11 cellular contexts compared by ENCODE assay signal in genomic region chr4:7434766-7435150, GRCh38. TPM values are rescaled to one million over a fixed set of nuclear protein-coding genes. Genes with fewer than 3 reads are reported as not detected.
DNase-seq lines count a peak whose midpoint lies in the region; TF ChIP-seq lines count a peak whose summit lies in the region.
"Had no signal": no experiment of that assay in that cellular context is flagged by ENCODE, and none has a peak within 500 bp of the region (broad histone marks: within the 10 kb centered on the region; RNA-seq: fewer than 3 reads in every experiment).

PSAPL1 (minus strand) TSS chr4:7434930; CDS start chr4:7434879, 51 bp downstream.

- H3K9me3 Mint-ChIP-seq in activated CD4-positive, alpha-beta memory T cell treated with anti-CD3 and anti-CD28 coated beads for 36 hours: no peaks in the 10 kb centered on the region
- H3K9me3 Mint-ChIP-seq in activated CD4-positive, alpha-beta memory T cell treated with anti-CD3 and anti-CD28 coated beads, Interleukin-2, amount 10 ng/mL, durations not matched to agents 7 days and 5 days: no peaks in the 10 kb centered on the region
- H3K9me3 Mint-ChIP-seq: dendritic cell treated with granulocyte-macrophage colony-stimulating factor and Interleukin-4, amounts not matched to agents 40 ng/mL and 50 ng/mL, for 4 days had no signal

- H3K4me3 ChIP-seq in suprapubic skin (no peak within 1 kb of the TSS), esophagus muscularis mucosa (no peak within 1 kb of the TSS)

- intact Hi-C loops in activated CD4-positive, alpha-beta memory T cell treated with anti-CD3 and anti-CD28 coated beads for 36 hours (cut with micrococcal nuclease): no loop called here
- intact Hi-C loops in esophagus muscularis mucosa (cut with DNase I): no loop called here

- TF ChIP-seq CTCF in RWPE1 (conservative IDR thresholded peaks at IDR 0.05; ENCODE audit: low read depth) (no peak), suprapubic skin (IDR thresholded peaks at IDR 0.05) (no peak), esophagus muscularis mucosa (IDR thresholded peaks at IDR 0.05) (no peak)

- CTCF ChIA-PET in activated CD4-positive, alpha-beta memory T cell treated with anti-CD3 and anti-CD28 coated beads for 36 hours (lab: Charles Lee): no interaction called here
- CTCF ChIA-PET in activated CD4-positive, alpha-beta memory T cell treated with anti-CD3 and anti-CD28 coated beads, Interleukin-2, amount 10 ng/mL, durations not matched to agents 7 days and 5 days (lab: Charles Lee): no interaction called here
- CTCF ChIA-PET in RWPE1 (lab: Yijun Ruan, JAX): interaction anchor here (0.5 to 0.6 kb wide), 2 partner anchors 37 to 84 kb away, joined by 3 read pairs; no protein-coding TSS in a partner anchor

- H3K4me1 Mint-ChIP-seq in activated CD4-positive, alpha-beta memory T cell treated with anti-CD3 and anti-CD28 coated beads for 36 hours (ENCODE audit: low read depth): no peaks in the 10 kb centered on the region
- H3K4me1 Mint-ChIP-seq in activated CD4-positive, alpha-beta memory T cell treated with anti-CD3 and anti-CD28 coated beads, Interleukin-2, amount 10 ng/mL, durations not matched to agents 7 days and 5 days: no peaks in the 10 kb centered on the region

- H3K9me3 ChIP-seq in suprapubic skin (no peaks in the 10 kb centered on the region), esophagus muscularis mucosa (no peaks in the 10 kb centered on the region)

- no peaks in the 10 kb centered on the region for H3K36me3 ChIP-seq in suprapubic skin
- H3K36me3 ChIP-seq in esophagus muscularis mucosa: no peaks in the 10 kb centered on the region

- peak within 1 kb of the TSS; percentile 77 for H3K27ac ChIP-seq in RWPE1
- H3K27ac ChIP-seq in suprapubic skin: no peak within 1 kb of the TSS
- H3K27ac ChIP-seq in esophagus muscularis mucosa (replicated peaks in 1 of 4): no peak within 1 kb of the TSS
- H3K27ac ChIP-seq: C4-2B had no signal

- TF ChIP-seq POLR2A in suprapubic skin (IDR thresholded peaks at IDR 0.05) (no peak), esophagus muscularis mucosa (IDR thresholded peaks at IDR 0.05; ENCODE audit: low read depth) (no peak)

- H3K4me1 ChIP-seq in suprapubic skin (peaks cover 4% of the 10 kb centered on the region), esophagus muscularis mucosa (peaks cover 3 to 25% (median 11%) of the 10 kb centered on the region in 4 donors)

- H3K4me3 Mint-ChIP-seq in activated CD4-positive, alpha-beta memory T cell treated with anti-CD3 and anti-CD28 coated beads for 36 hours: no peak within 1 kb of the TSS
- H3K4me3 Mint-ChIP-seq in activated CD4-positive, alpha-beta memory T cell treated with anti-CD3 and anti-CD28 coated beads, Interleukin-2, amount 10 ng/mL, durations not matched to agents 7 days and 5 days: no peak within 1 kb of the TSS
- H3K4me3 Mint-ChIP-seq: dendritic cell treated with granulocyte-macrophage colony-stimulating factor and Interleukin-4, amounts not matched to agents 40 ng/mL and 50 ng/mL, for 4 days had no signal

- 23% methylated on average over 7 of the region's 7 CpGs for WGBS in suprapubic skin
- 25% methylated on average over 6 of the region's 7 CpGs for WGBS in esophagus muscularis mucosa

- no peak within 1 kb of the TSS for H3K27ac Mint-ChIP-seq in activated CD4-positive, alpha-beta memory T cell treated with anti-CD3 and anti-CD28 coated beads for 36 hours
- no peak within 1 kb of the TSS for H3K27ac Mint-ChIP-seq in activated CD4-positive, alpha-beta memory T cell treated with anti-CD3 and anti-CD28 coated beads, Interleukin-2, amount 10 ng/mL, durations not matched to agents 7 days and 5 days
- H3K27ac Mint-ChIP-seq: dendritic cell treated with granulocyte-macrophage colony-stimulating factor and Interleukin-4, amounts not matched to agents 40 ng/mL and 50 ng/mL, for 4 days had no signal

- POLR2A ChIA-PET in activated CD4-positive, alpha-beta memory T cell treated with anti-CD3 and anti-CD28 coated beads for 36 hours (lab: Charles Lee): no interaction called here
- POLR2A ChIA-PET in activated CD4-positive, alpha-beta memory T cell treated with anti-CD3 and anti-CD28 coated beads, Interleukin-2, amount 10 ng/mL, durations not matched to agents 7 days and 5 days (lab: Charles Lee): no interaction called here
- POLR2A ChIA-PET in RWPE1 (lab: Yijun Ruan, JAX; ENCODE audit: low non-redundant PET): no interaction called here

- peak; percentile 23 for DNase-seq in activated CD4-positive, alpha-beta memory T cell treated with anti-CD3 and anti-CD28 coated beads for 36 hours
- no peak for DNase-seq in activated CD4-positive, alpha-beta memory T cell treated with anti-CD3 and anti-CD28 coated beads, Interleukin-2, amount 10 ng/mL, durations not matched to agents 7 days and 5 days
- DNase-seq in RWPE1 (ENCODE audit: low spot score): peak; percentile 81
- peak; percentile 91 for DNase-seq in iPS-NIHi11 (ENCODE audit: low spot score)
- no peak for DNase-seq in suprapubic skin (ENCODE audit: low spot score in 2 of 2)
- no peak for DNase-seq in NCI-H774 (lab: John Stamatoyannopoulos, UW)
- DNase-seq in esophagus muscularis mucosa (ENCODE audit: extremely low spot score): no peak
- no peak for DNase-seq in stimulated activated CD4-positive, alpha-beta T cell treated with anti-CD3 and anti-CD28 coated beads, Interleukin-12 subunit alpha, Interleukin-12 subunit beta, amount 100 ng/mL, for 4 hours
- DNase-seq: Kasumi-1 had no signal

- H3K27me3 Mint-ChIP-seq in activated CD4-positive, alpha-beta memory T cell treated with anti-CD3 and anti-CD28 coated beads for 36 hours: peaks cover 1% of the 10 kb centered on the region
- H3K27me3 Mint-ChIP-seq in activated CD4-positive, alpha-beta memory T cell treated with anti-CD3 and anti-CD28 coated beads, Interleukin-2, amount 10 ng/mL, durations not matched to agents 7 days and 5 days: no peaks in the 10 kb centered on the region

- H3K27me3 ChIP-seq in suprapubic skin: no peaks in the 10 kb centered on the region
- no peaks in the 10 kb centered on the region for H3K27me3 ChIP-seq in esophagus muscularis mucosa

- H3K36me3 Mint-ChIP-seq in activated CD4-positive, alpha-beta memory T cell treated with anti-CD3 and anti-CD28 coated beads for 36 hours: no peaks in the 10 kb centered on the region
- H3K36me3 Mint-ChIP-seq in activated CD4-positive, alpha-beta memory T cell treated with anti-CD3 and anti-CD28 coated beads, Interleukin-2, amount 10 ng/mL, durations not matched to agents 7 days and 5 days (ENCODE audit: low read depth): no peaks in the 10 kb centered on the region

- no peak for TF ChIP-seq EP300 in suprapubic skin (IDR thresholded peaks at IDR 0.05)
- no peak for TF ChIP-seq EP300 in esophagus muscularis mucosa (IDR thresholded peaks at IDR 0.05)

RNA-seq across cellular contexts. Expression of gene PSAPL1, which starts in this region (rescaled TPM):
- total RNA-seq in activated CD4-positive, alpha-beta memory T cell treated with anti-CD3 and anti-CD28 coated beads for 36 hours: not detected
- total RNA-seq in activated CD4-positive, alpha-beta memory T cell treated with anti-CD3 and anti-CD28 coated beads, Interleukin-2, amount 10 ng/mL, durations not matched to agents 7 days and 5 days: not detected
- total RNA-seq in suprapubic skin: 100 to 1,000 TPM in 3 of 4 donors, 10 to 100 TPM in 1; 16.4 to 268 (median 137) TPM
- total RNA-seq in esophagus muscularis mucosa: not detected

Comparison
In these comparisons a context has a peak if more than half of its experiments do, and no peak if none do; other contexts are left out.
1. RNA of gene PSAPL1 (total RNA-seq): 16.4 to 268 TPM in suprapubic skin; not detected in activated CD4-positive, alpha-beta memory T cell treated with anti-CD3 and anti-CD28 coated beads, Interleukin-2, amount 10 ng/mL, durations not matched to agents 7 days and 5 days, not detected in activated CD4-positive, alpha-beta memory T cell treated with anti-CD3 and anti-CD28 coated beads for 36 hours and not detected in esophagus muscularis mucosa; every median in the first group is over 10 times any median in the second.
2. Peak in DNase-seq in activated CD4-positive, alpha-beta memory T cell treated with anti-CD3 and anti-CD28 coated beads for 36 hours; RNA of the gene not detected or under 1 TPM.
3. DNase-seq: peak in RWPE1 (single experiment) and iPS-NIHi11 (single experiment); none in activated CD4-positive, alpha-beta memory T cell treated with anti-CD3 and anti-CD28 coated beads, Interleukin-2, amount 10 ng/mL, durations not matched to agents 7 days and 5 days (single experiment), suprapubic skin (0 of 2), NCI-H774 (single experiment), esophagus muscularis mucosa (single experiment) and stimulated activated CD4-positive, alpha-beta T cell treated with anti-CD3 and anti-CD28 coated beads, Interleukin-12 subunit alpha, Interleukin-12 subunit beta, amount 100 ng/mL, for 4 hours (single experiment).